In the genomic region with DNA sequence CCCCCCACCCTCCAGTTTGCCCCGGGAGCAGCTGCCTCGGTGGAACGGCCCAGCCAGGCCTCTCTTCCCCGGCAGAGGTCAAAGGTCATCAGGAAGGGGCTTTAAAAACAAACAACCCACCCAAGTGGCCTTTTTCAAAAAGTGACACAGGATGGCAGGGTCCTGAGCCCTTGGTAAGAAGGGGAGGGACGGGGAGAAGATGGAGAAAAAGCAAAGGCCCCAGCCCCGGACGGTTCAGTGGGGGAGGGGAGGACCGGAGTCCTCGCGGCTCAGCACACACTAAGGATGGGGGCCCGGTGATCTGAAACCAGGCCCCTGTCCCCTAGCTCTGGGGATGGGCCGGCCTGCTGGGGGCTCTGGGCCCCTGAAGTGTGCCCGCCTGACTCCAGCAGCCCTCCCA, we compare ENCODE assay signal across 16 cellular contexts. TPM values are rescaled to one million over a fixed set of nuclear protein-coding genes. Genes with fewer than 3 reads are reported as not detected.
DNase-seq lines count a peak whose midpoint lies in the region; ATAC-seq and TF ChIP-seq lines count a peak whose summit lies in the region.
"Had no signal": no experiment of that assay in that cellular context is flagged by ENCODE, and none has a peak within 500 bp of the region (broad histone marks: within the 10 kb centered on the region; RNA-seq: fewer than 3 reads in every experiment).

No MANE protein-coding gene starts in this region.

- H3K4me1 ChIP-seq in heart right ventricle: peaks cover 0 to 17% (median 5%) of the 10 kb centered on the region in 9 donors
- peaks cover 4% of the 10 kb centered on the region for H3K4me1 ChIP-seq in colonic mucosa
- peaks cover 7% of the 10 kb centered on the region for H3K4me1 ChIP-seq in mesodermal cell (ENCODE audit: control insufficient read depth, insufficient read depth, low read length, poor library complexity, severe bottlenecking)
- H3K4me1 ChIP-seq in vagina: peaks cover 41% of the 10 kb centered on the region

- H3K27ac ChIP-seq in heart right ventricle (no peak overlapping the region), colonic mucosa (no peak overlapping the region), mesodermal cell (ENCODE audit: low read depth, low read length, severe bottlenecking) (no peak overlapping the region), vagina (peak overlapping the region; percentile 86), RWPE1 (no peak overlapping the region)

- no peak for TF ChIP-seq CTCF in heart right ventricle (IDR thresholded peaks at IDR 0.05)
- TF ChIP-seq CTCF in colonic mucosa (IDR thresholded peaks at IDR 0.05): no peak
- no peak for TF ChIP-seq CTCF in vagina (IDR thresholded peaks at IDR 0.05)
- TF ChIP-seq CTCF in RWPE1 (conservative IDR thresholded peaks at IDR 0.05; ENCODE audit: low read depth): no peak

- no peak overlapping the region for H3K9ac ChIP-seq in colonic mucosa (ENCODE audit: low read depth in 2 of 2, low read length in 2 of 2)

- H3K36me3 ChIP-seq in heart right ventricle: no peaks in the 10 kb centered on the region
- no peaks in the 10 kb centered on the region for H3K36me3 ChIP-seq in colonic mucosa
- H3K36me3 ChIP-seq in mesodermal cell (ENCODE audit: control insufficient read depth, insufficient read depth, low read length): no peaks in the 10 kb centered on the region
- no peaks in the 10 kb centered on the region for H3K36me3 ChIP-seq in vagina

- peaks cover 5 to 61% (median 44%) of the 10 kb centered on the region in 7 donors for H3K27me3 ChIP-seq in heart right ventricle
- H3K27me3 ChIP-seq in colonic mucosa: peaks cover 24% of the 10 kb centered on the region
- H3K27me3 ChIP-seq in vagina: no peaks in the 10 kb centered on the region

- peak overlapping the region in 6 of 10 donors; percentile 29 to 50 (median 40) for H3K4me3 ChIP-seq in heart right ventricle
- H3K4me3 ChIP-seq in colonic mucosa: peak overlapping the region; percentile 7
- H3K4me3 ChIP-seq in mesodermal cell (ENCODE audit: extremely low read depth, insufficient read depth, low read length, poor library complexity, severe bottlenecking): peak overlapping the region; percentile 35
- H3K4me3 ChIP-seq in vagina: peak overlapping the region; percentile 46 to 82

- ATAC-seq in heart right ventricle (no peak), Right ventricle myocardium superior (ENCODE audit: poor library complexity) (no peak), HG02588 (IDR thresholded peaks at IDR 0.05; ENCODE audit: unreplicated experiment) (no peak), HG03135 (IDR thresholded peaks at IDR 0.05; ENCODE audit: unreplicated experiment) (no peak)

- DNase-seq in heart right ventricle: no peak
- DNase-seq in Right ventricle myocardium superior: no peak
- no peak for DNase-seq in colonic mucosa
- DNase-seq in vagina (ENCODE audit: extremely low spot score in 2 of 2): no peak
- no peak for DNase-seq in RWPE1 (ENCODE audit: low spot score)
- DNase-seq: activated CD4-positive, alpha-beta memory T cell treated with anti-CD3 and anti-CD28 coated beads, Interleukin-2, amount 10 ng/mL, durations not matched to agents 7 days and 5 days; activated naive CD4-positive, alpha-beta T cell treated with anti-CD3 and anti-CD28 coated beads, Interleukin-2, amount 10 ng/mL, durations not matched to agents 7 days and 5 days; DMS 273 treated with DMSO at 0.1 percent for 48 hours; KBM-7; NCI-H1417 treated with DMSO at 0.1 percent for 48 hours; RPMI8226; T1000 had no signal

- intact Hi-C loops in heart right ventricle (cut with DNase I): no loop called here
- intact Hi-C loops in Right ventricle myocardium superior (cut with DNase I): no loop called here
- intact Hi-C loops in colonic mucosa (cut with DNase I): no loop called here
- intact Hi-C loops in vagina (cut with DNase I): no loop called here

- no peak for TF ChIP-seq POLR2A in vagina (IDR thresholded peaks at IDR 0.05)

- POLR2A ChIA-PET in RWPE1 (lab: Yijun Ruan, JAX; ENCODE audit: low non-redundant PET): no interaction called here

- H3K9me3 ChIP-seq in heart right ventricle: no peaks in the 10 kb centered on the region
- no peaks in the 10 kb centered on the region for H3K9me3 ChIP-seq in colonic mucosa
- no peaks in the 10 kb centered on the region for H3K9me3 ChIP-seq in mesodermal cell (ENCODE audit: control insufficient read depth, low read length)
- H3K9me3 ChIP-seq in vagina: no peaks in the 10 kb centered on the region

- CTCF ChIA-PET in RWPE1 (lab: Yijun Ruan, JAX): interaction anchor here (0.6 kb wide), 1 partner anchor 162 kb away, joined by 3 read pairs; no protein-coding TSS in a partner anchor

- 34 to 36% methylated on average over 13 of the region's 13 CpGs for WGBS in heart right ventricle, 2 donors
- 57 to 60% methylated on average over 6 to 9 of the region's 13 CpGs for WGBS in mesodermal cell (ENCODE audit: insufficient coverage in 2 of 2), 2 experiments

RNA-seq across cellular contexts. Expression of a gene that starts 1.1 kb away (rescaled TPM):
- total RNA-seq in heart right ventricle (1 to 10 TPM in 2 of 10 donors, under 1 TPM in 8; 0.21 to 1.2 (median 0.45) TPM), Right ventricle myocardium superior (0.89 TPM), colonic mucosa (under 1 TPM; 0.64 to 0.85 TPM), vagina (43.7 TPM)
- 1 to 10 TPM in 1 of 2 donors, under 1 TPM in 1; 0.29 to 3.0 TPM for polyA plus RNA-seq in heart right ventricle
- 19.4 TPM for polyA plus RNA-seq in mesodermal cell (2013, experiment 1 of 2)
- 14.9 TPM for polyA plus RNA-seq in mesodermal cell (2013, experiment 2 of 2)
- total RNA-seq: activated CD4-positive, alpha-beta memory T cell treated with anti-CD3 and anti-CD28 coated beads, Interleukin-2, amount 10 ng/mL, durations not matched to agents 7 days and 5 days had no signal

RNA-seq across cellular contexts. Expression of a gene that starts 24.6 kb away (rescaled TPM):
- total RNA-seq in heart right ventricle: 10 to 100 TPM in 2 of 10 donors, 1 to 10 TPM in 8; 6.2 to 11.8 (median 9.0) TPM
- polyA plus RNA-seq in heart right ventricle: 10 to 100 TPM in 1 of 2 donors, 1 to 10 TPM in 1; 9.2 to 11.2 TPM
- total RNA-seq in Right ventricle myocardium superior: 7.9 TPM
- 10 to 100 TPM; 15.8 to 18.5 TPM for total RNA-seq in colonic mucosa
- polyA plus RNA-seq in mesodermal cell (2013, experiment 1 of 2): 16.8 TPM
- polyA plus RNA-seq in mesodermal cell (2013, experiment 2 of 2): 13.4 TPM
- 18.9 TPM for total RNA-seq in vagina

RNA-seq across cellular contexts. Expression of a gene that starts 40.6 kb away (rescaled TPM):
- total RNA-seq in heart right ventricle (10 to 100 TPM; 54.0 to 84.2 (median 61.9) TPM), Right ventricle myocardium superior (66.7 TPM), colonic mucosa (10 to 100 TPM; 25.3 to 50.2 TPM), vagina (15.5 TPM)
- polyA plus RNA-seq in heart right ventricle: 100 to 1,000 TPM in 1 of 2 donors, 10 to 100 TPM in 1; 60.9 to 123 TPM
- 60.6 TPM for polyA plus RNA-seq in mesodermal cell (2013, experiment 1 of 2)
- 49.5 TPM for polyA plus RNA-seq in mesodermal cell (2013, experiment 2 of 2)

RNA-seq across cellular contexts. Expression of a gene that starts 45.7 kb away (rescaled TPM):
- not detected for total RNA-seq in heart right ventricle
- not detected for polyA plus RNA-seq in heart right ventricle
- not detected for total RNA-seq in Right ventricle myocardium superior
- total RNA-seq in colonic mucosa: not detected
- 0.29 TPM for polyA plus RNA-seq in mesodermal cell (2013, experiment 1 of 2)
- not detected for polyA plus RNA-seq in mesodermal cell (2013, experiment 2 of 2)
- total RNA-seq in vagina: not detected
- total RNA-seq: activated CD4-positive, alpha-beta memory T cell treated with anti-CD3 and anti-CD28 coated beads, Interleukin-2, amount 10 ng/mL, durations not matched to agents 7 days and 5 days; subcutaneous adipose tissue had no signal

Comparison
In these comparisons a context has a peak if more than half of its experiments do, and no peak if none do; other contexts are left out.
1. H3K4me3 ChIP-seq: peak in every context shown above with its lines; median percentile 64 in vagina; 40 in heart right ventricle; 35 in mesodermal cell; 7 in colonic mucosa.
2. RNA of a gene that starts 1.1 kb away (total RNA-seq): 43.7 TPM in vagina (single experiment); 0.89 TPM in Right ventricle myocardium superior (single experiment), 0.64 to 0.85 TPM in colonic mucosa and 0.21 to 1.2 TPM in heart right ventricle; every median in the first group is over 10 times any median in the second.